14 cellular contexts compared by ENCODE assay signal in the genomic region with DNA sequence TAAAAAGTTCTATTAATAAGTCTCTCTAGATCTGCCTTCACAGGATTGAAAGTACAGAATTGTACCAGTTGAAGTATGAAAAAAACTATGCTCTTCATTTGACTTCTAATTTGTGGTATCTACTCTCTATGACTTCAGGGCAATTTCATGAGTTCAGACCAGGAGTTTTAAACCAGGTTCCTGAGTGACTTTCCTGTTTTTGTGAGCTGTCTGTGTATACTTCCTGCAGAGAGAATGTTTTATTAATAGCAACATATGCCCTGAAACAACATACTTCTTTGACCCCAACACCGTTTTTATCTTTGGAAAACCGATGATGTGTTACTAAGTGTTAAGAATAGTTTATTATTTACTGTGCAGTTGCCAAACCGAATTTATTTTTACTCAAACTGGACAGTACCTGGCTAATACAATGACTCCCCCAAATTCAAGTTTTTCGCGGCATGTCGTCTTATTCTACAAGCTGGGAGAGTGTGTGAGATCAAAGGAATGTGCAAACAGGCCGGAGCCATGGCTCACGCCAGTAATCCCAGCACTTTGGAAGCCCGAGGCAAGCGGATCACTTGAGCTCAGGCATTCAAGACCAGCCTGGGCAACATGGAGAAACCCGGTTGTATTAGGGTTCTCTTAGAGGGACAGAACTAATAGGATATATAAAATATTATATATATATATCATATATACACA. TPM values are rescaled to one million over a fixed set of nuclear protein-coding genes. Genes with fewer than 3 reads are reported as not detected.
DNase-seq lines count a peak whose midpoint lies in the region; ATAC-seq and TF ChIP-seq lines count a peak whose summit lies in the region.
"Had no signal": no experiment of that assay in that cellular context is flagged by ENCODE, and none has a peak within 500 bp of the region (broad histone marks: within the 10 kb centered on the region; RNA-seq: fewer than 3 reads in every experiment).

No MANE protein-coding gene starts in this region.

- peak overlapping the region; percentile 60 for H3K4me3 Mint-ChIP-seq in activated CD4-positive, alpha-beta T cell treated with anti-CD3 and anti-CD28 coated beads, Interleukin-2, amount 10 ng/mL, durations not matched to agents 24 days and 14 days

- no peak for TF ChIP-seq CTCF in osteoblast (IDR thresholded peaks at IDR 0.05; ENCODE audit: extremely low read depth, low read depth, low read length)

- H3K4me1 Mint-ChIP-seq in activated CD4-positive, alpha-beta T cell treated with anti-CD3 and anti-CD28 coated beads, Interleukin-2, amount 10 ng/mL, durations not matched to agents 24 days and 14 days = peaks cover 15% of the 10 kb centered on the region

- peak overlapping the region; percentile 7 for H2AFZ ChIP-seq in osteoblast (ENCODE audit: low read length)

- H3K27me3 Mint-ChIP-seq in activated CD4-positive, alpha-beta T cell treated with anti-CD3 and anti-CD28 coated beads, Interleukin-2, amount 10 ng/mL, durations not matched to agents 24 days and 14 days = no peaks in the 10 kb centered on the region

- ATAC-seq in GM21367 (IDR thresholded peaks at IDR 0.05; ENCODE audit: unreplicated experiment) = no peak
- no peak for ATAC-seq in HG03469 (IDR thresholded peaks at IDR 0.05; ENCODE audit: unreplicated experiment)
- ATAC-seq in HG03565 (IDR thresholded peaks at IDR 0.05; ENCODE audit: unreplicated experiment) = no peak

- no peak overlapping the region for H3K4me3 ChIP-seq in osteoblast (ENCODE audit: insufficient read depth, low read length)
- H3K4me3 ChIP-seq: colonic mucosa had no signal

- intact Hi-C loops in activated CD4-positive, alpha-beta T cell treated with anti-CD3 and anti-CD28 coated beads, Interleukin-2, amount 10 ng/mL, durations not matched to agents 24 days and 14 days (cut with micrococcal nuclease) = no loop called here

- H3K27ac Mint-ChIP-seq in activated CD4-positive, alpha-beta T cell treated with anti-CD3 and anti-CD28 coated beads, Interleukin-2, amount 10 ng/mL, durations not matched to agents 24 days and 14 days = peak overlapping the region; percentile 48

- H3K4me2 ChIP-seq in osteoblast (ENCODE audit: insufficient read depth, low read length) = no peak overlapping the region

- no peaks in the 10 kb centered on the region for H3K36me3 Mint-ChIP-seq in activated CD4-positive, alpha-beta T cell treated with anti-CD3 and anti-CD28 coated beads, Interleukin-2, amount 10 ng/mL, durations not matched to agents 24 days and 14 days (ENCODE audit: low read depth)

- H3K27me3 ChIP-seq in osteoblast (ENCODE audit: insufficient read depth, low read length) = no peaks in the 10 kb centered on the region

- H4K20me1 ChIP-seq in osteoblast (ENCODE audit: insufficient read depth, low read length) = no peaks in the 10 kb centered on the region

- no peaks in the 10 kb centered on the region for H3K36me3 ChIP-seq in osteoblast (ENCODE audit: insufficient read depth, low read length)
- H3K36me3 ChIP-seq: colonic mucosa had no signal

- peaks cover 8% of the 10 kb centered on the region for H3K4me1 ChIP-seq in osteoblast (ENCODE audit: insufficient read depth, low read length)
- H3K4me1 ChIP-seq: colonic mucosa had no signal

- H3K27ac ChIP-seq in osteoblast (ENCODE audit: low read depth, low read length) = no peak overlapping the region
- H3K27ac ChIP-seq: colonic mucosa had no signal

- no peaks in the 10 kb centered on the region for H3K9me3 ChIP-seq in osteoblast (ENCODE audit: low read depth, low read length)
- H3K9me3 ChIP-seq: colonic mucosa had no signal

- H3K9me3 Mint-ChIP-seq in activated CD4-positive, alpha-beta T cell treated with anti-CD3 and anti-CD28 coated beads, Interleukin-2, amount 10 ng/mL, durations not matched to agents 24 days and 14 days = no peaks in the 10 kb centered on the region

- DNase-seq in activated CD4-positive, alpha-beta T cell treated with anti-CD3 and anti-CD28 coated beads, Interleukin-2, amount 10 ng/mL, durations not matched to agents 24 days and 14 days = no peak
- no peak for DNase-seq in activated CD4-positive, alpha-beta T cell treated with anti-CD3 and anti-CD28 coated beads, Interleukin-2, amount 50 U/mL, for 4 hours
- DNase-seq in M059J (ENCODE audit: low read depth) = peak; percentile 94
- DNase-seq in dermis microvascular lymphatic vessel endothelial cell (ENCODE audit: low read depth in 2 of 2) = peak; percentile 89 to 90
- no peak for DNase-seq in osteoblast (ENCODE audit: insufficient read length, low spot score, missing footprints)
- DNase-seq: activated effector memory CD4-positive, alpha-beta T cell treated with anti-CD3 and anti-CD28 coated beads, Interleukin-2, amount 50 U/mL, for 16 hours; colonic mucosa; DND-41; NCI-H345; RPMI8226; stimulated activated CD4-positive, alpha-beta T cell treated with anti-CD3 and anti-CD28 coated beads, Interleukin-4, amount 100 ng/mL, for 1 hour had no signal

- H3K79me2 ChIP-seq in osteoblast (ENCODE audit: insufficient read depth, low read length) = no peaks in the 10 kb centered on the region

RNA-seq across cellular contexts. Expression of a gene that starts 58.7 kb away (rescaled TPM):
- 28.6 and 29.2 TPM in 2 replicates for total RNA-seq in activated CD4-positive, alpha-beta T cell treated with anti-CD3 and anti-CD28 coated beads, Interleukin-2, amount 10 ng/mL, durations not matched to agents 24 days and 14 days
- 76.9 and 98.6 TPM in 2 replicates for total RNA-seq in M059J (2014; rRNA removed; shearing (Covaris generic))
- total RNA-seq in dermis microvascular lymphatic vessel endothelial cell (46.7 and 53.1 TPM in 2 replicates), osteoblast (189 and 199 TPM in 2 replicates)

Comparison
In these comparisons a context has a peak if more than half of its experiments do, and no peak if none do; other contexts are left out.
1. DNase-seq: peak in M059J (single experiment) and dermis microvascular lymphatic vessel endothelial cell (2 of 2); none in activated CD4-positive, alpha-beta T cell treated with anti-CD3 and anti-CD28 coated beads, Interleukin-2, amount 10 ng/mL, durations not matched to agents 24 days and 14 days (single experiment), activated CD4-positive, alpha-beta T cell treated with anti-CD3 and anti-CD28 coated beads, Interleukin-2, amount 50 U/mL, for 4 hours (0 of 2) and osteoblast (single experiment).